ENCODE assay signal across 8 cellular contexts in genomic region chr17:53608208-53608607, GRCh38.
A peak's percentile ranks its signal among the peaks of the same experiment; 100 is the strongest.
DNase-seq lines count a peak whose midpoint lies in the region; ATAC-seq, FAIRE-seq and TF ChIP-seq lines count a peak whose summit lies in the region.
"Not testable (repeated sequence)": the region's sequence is repeated elsewhere in the genome, so short reads cannot be mapped to it uniquely, and the experiment has no call there.

No MANE protein-coding gene starts in this region.

- H3K36me3 ChIP-seq in GM23338 (ENCODE audit: insufficient read depth); HUES48 (ENCODE audit: control insufficient read depth, insufficient read depth, low read length); HUES64 (ENCODE audit: insufficient read depth, low read length); K562 (ENCODE audit: control insufficient read depth, insufficient read depth, low read length); endodermal cell (ENCODE audit: control insufficient read depth, insufficient read depth, low read length); iPS DF 6.9 (ENCODE audit: control insufficient read depth, insufficient read depth, low read length); mesendoderm (ENCODE audit: control insufficient read depth, insufficient read depth, low read length); trophoblast cell (ENCODE audit: control insufficient read depth in 1 of 2, insufficient read depth in 2 of 2, low read length in 2 of 2): not testable (repeated sequence)

- not testable (repeated sequence) for H2AK5ac ChIP-seq in mesendoderm (ENCODE audit: low read length); trophoblast cell (ENCODE audit: low read length)

- not testable (repeated sequence) for H3K4me3 Mint-ChIP-seq in GM23338, endodermal cell

- H3K36me3 Mint-ChIP-seq in GM23338 (ENCODE audit: low read depth) (peaks cover 15% of the 10 kb centered on the region; the same call in 2 of the 3 replicates), endodermal cell (ENCODE audit: low read depth) (peaks cover 10% of the 10 kb centered on the region)

- BruUV-seq in K562 (replicated peaks; lab: Mats Ljungman, UMichigan): not testable (repeated sequence)

- H3K79me2 ChIP-seq in GM23338 (replicated peaks; ENCODE audit: insufficient read depth); K562 (ENCODE audit: control insufficient read depth, insufficient read depth, low read length); mesendoderm (ENCODE audit: control insufficient read depth, insufficient read depth, low read length); trophoblast cell (ENCODE audit: control insufficient read depth, insufficient read depth, low read length, poor library complexity): not testable (repeated sequence)

- TF ChIP-seq EP300 in K562 (IDR thresholded peaks at IDR 0.05; ENCODE audit: low read length): not testable (repeated sequence)

- H3K9me3 ChIP-seq in HUES48 (ENCODE audit: control insufficient read depth, insufficient read depth, low read length): peaks cover 23% of the 10 kb centered on the region
- H3K9me3 ChIP-seq in HUES64 (ENCODE audit: insufficient read depth, low read depth, low read length): peaks cover 11% of the 10 kb centered on the region
- H3K9me3 ChIP-seq in K562 (replicated peaks; ENCODE audit: control insufficient read depth, insufficient read depth, low read depth, low read length); endodermal cell (ENCODE audit: control insufficient read depth, low read length); iPS DF 6.9 (ENCODE audit: control insufficient read depth, insufficient read depth, low read length); trophoblast cell (ENCODE audit: insufficient read depth, low read depth, low read length): not testable (repeated sequence)

- peak overlapping the region; percentile 55 for H3K27ac Mint-ChIP-seq in GM23338
- H3K27ac Mint-ChIP-seq in endodermal cell: peak overlapping the region; percentile 19

- not testable (repeated sequence) for H4K20me1 ChIP-seq in GM23338 (replicated peaks; ENCODE audit: insufficient read depth); K562 (replicated peaks; ENCODE audit: control insufficient read depth, insufficient read depth, low read length)

- H3K4ac ChIP-seq in mesendoderm (ENCODE audit: low read depth, low read length); trophoblast cell (ENCODE audit: low read depth, low read length): not testable (repeated sequence)

- H4K12ac ChIP-seq in trophoblast cell (ENCODE audit: low read depth, low read length): peak overlapping the region; percentile 30

- H3K18ac ChIP-seq in mesendoderm (ENCODE audit: low read length): peak overlapping the region; percentile 47
- not testable (repeated sequence) for H3K18ac ChIP-seq in trophoblast cell (ENCODE audit: low read length)

- H3K4me3 ChIP-seq in GM23338; HUES48 (ENCODE audit: low read depth, low read length); HUES64 (ENCODE audit: low read length); K562; endodermal cell (ENCODE audit: low read length); iPS DF 6.9 (ENCODE audit: low read length); mesendoderm (ENCODE audit: low read length); trophoblast cell (ENCODE audit: low read depth, low read length): not testable (repeated sequence)

- not testable (repeated sequence) for H3K9me3 Mint-ChIP-seq in GM23338, endodermal cell

- not testable (repeated sequence) for H4K5ac ChIP-seq in mesendoderm (ENCODE audit: low read length)

- CTCF ChIA-PET in K562 (lab: Yijun Ruan, JAX; ENCODE audit: low intra/inter-chr PET ratio): not testable (repeated sequence)

- not testable (repeated sequence) for H3K56ac ChIP-seq in mesendoderm (ENCODE audit: low read length)

- 89% methylated on average over 5 of the region's 5 CpGs for WGBS in HUES64
- 30% methylated on average over 5 of the region's 5 CpGs for WGBS in K562 (ENCODE audit: insufficient coverage, low coverage, missing lambda C conversion rate)
- WGBS in endodermal cell (ENCODE audit: insufficient coverage in 1 of 2, insufficient read length in 1 of 2), 2 experiments: 87 to 100% methylated on average over 2 to 5 of the region's 5 CpGs
- WGBS in iPS DF 6.9 (ENCODE audit: insufficient coverage, insufficient read length): no CpG with 5 or more reads among the region's 5 CpGs
- no CpG with 5 or more reads among the region's 5 CpGs for WGBS in mesendoderm (ENCODE audit: extremely low coverage, insufficient coverage, low lambda C conversion rate)
- no CpG with 5 or more reads among the region's 5 CpGs for WGBS in trophoblast cell (ENCODE audit: extremely low coverage, insufficient coverage, insufficient read length)

- DNase-seq in GM23338 (ENCODE audit: low spot score); K562 (ENCODE audit: extremely low read depth in 1 of 4, low spot score in 3 of 4); endodermal cell; iPS DF 6.9 (ENCODE audit: low read depth, low spot score); mesendoderm; trophoblast cell: not testable (repeated sequence)

- H2BK5ac ChIP-seq in mesendoderm (ENCODE audit: low read length): not testable (repeated sequence)
- peak overlapping the region; percentile 19 for H2BK5ac ChIP-seq in trophoblast cell (ENCODE audit: low read depth, low read length, poor library complexity)

- POLR2A ChIA-PET in K562 (lab: Yijun Ruan, JAX): not testable (repeated sequence)

- peak overlapping the region; percentile 93 for H3K27ac ChIP-seq in GM23338 (ENCODE audit: low read depth)
- peak overlapping the region; percentile 81 for H3K27ac ChIP-seq in HUES48 (ENCODE audit: low read depth, low read length)
- peak overlapping the region; percentile 89 for H3K27ac ChIP-seq in HUES64 (ENCODE audit: low read depth, low read length)
- H3K27ac ChIP-seq in K562 (ENCODE audit: extremely low read depth, low read depth, low read length); endodermal cell (ENCODE audit: low read depth, low read length): not testable (repeated sequence)
- H3K27ac ChIP-seq in iPS DF 6.9 (ENCODE audit: low read length): peak overlapping the region; percentile 16
- H3K27ac ChIP-seq in mesendoderm (ENCODE audit: low read depth, low read length): peak overlapping the region; percentile 90
- H3K27ac ChIP-seq in trophoblast cell (ENCODE audit: low read depth, low read length): peak overlapping the region; percentile 79

- not testable (repeated sequence) for H3K79me1 ChIP-seq in mesendoderm (ENCODE audit: low read length); trophoblast cell (ENCODE audit: low read length)

- not testable (repeated sequence) for H3K27me3 ChIP-seq in GM23338 (ENCODE audit: insufficient read depth); HUES48 (ENCODE audit: control insufficient read depth, insufficient read depth, low read length); HUES64 (ENCODE audit: insufficient read depth, low read length); K562 (ENCODE audit: control insufficient read depth in 2 of 2, insufficient read depth in 2 of 2, low read length in 2 of 2); endodermal cell (ENCODE audit: control insufficient read depth, insufficient read depth, low read length, poor library complexity, severe bottlenecking); iPS DF 6.9 (ENCODE audit: control insufficient read depth, insufficient read depth, low read length); mesendoderm (ENCODE audit: insufficient read depth, low read length, poor library complexity); trophoblast cell (ENCODE audit: insufficient read depth, low read length)

- not testable (repeated sequence) for H3K27me3 Mint-ChIP-seq in GM23338 (ENCODE audit: insufficient read depth, low read depth, poor library complexity); endodermal cell (ENCODE audit: insufficient read depth)

- peak overlapping the region; percentile 55 for H2BK120ac ChIP-seq in mesendoderm (ENCODE audit: low read depth, low read length)
- peak overlapping the region; percentile 33 for H2BK120ac ChIP-seq in trophoblast cell (ENCODE audit: insufficient read depth, low read length, poor library complexity)

- not testable (repeated sequence) for H2AFZ ChIP-seq in GM23338; K562 (ENCODE audit: low read depth, low read length); trophoblast cell (ENCODE audit: insufficient read depth, low read length, poor library complexity)

- 0 out of 2 replicates have a peak overlapping the region, but pooled peaks have one; percentile 3 for H3K4me2 ChIP-seq in GM23338
- not testable (repeated sequence) for H3K4me2 ChIP-seq in K562 (ENCODE audit: insufficient read depth, low read length); mesendoderm (ENCODE audit: low read length); trophoblast cell (ENCODE audit: low read length)

- H3K9me2 ChIP-seq in GM23338 (ENCODE audit: insufficient read depth): not testable (repeated sequence)

- H3K9ac ChIP-seq in HUES48 (ENCODE audit: low read depth, low read length); HUES64 (ENCODE audit: low read depth, low read length); K562 (ENCODE audit: insufficient read depth in 1 of 2, low read depth in 2 of 2, low read length in 2 of 2); endodermal cell (ENCODE audit: extremely low read depth, low read length, poor library complexity, severe bottlenecking); mesendoderm (ENCODE audit: low read length); trophoblast cell (ENCODE audit: low read length): not testable (repeated sequence)

- H3K23ac ChIP-seq in mesendoderm (ENCODE audit: low read length); trophoblast cell (ENCODE audit: low read length): not testable (repeated sequence)

- not testable (repeated sequence) for FAIRE-seq in K562 (lab: Jason Lieb, UNC)

- not testable (repeated sequence) for H2BK15ac ChIP-seq in mesendoderm (replicated peaks; ENCODE audit: low read depth)

- H3K4me1 ChIP-seq in GM23338 (ENCODE audit: insufficient read depth): peaks cover 11% of the 10 kb centered on the region
- peaks cover 14% of the 10 kb centered on the region for H3K4me1 ChIP-seq in HUES48 (ENCODE audit: control insufficient read depth, insufficient read depth, low read length)
- peaks cover 14% of the 10 kb centered on the region for H3K4me1 ChIP-seq in HUES64 (ENCODE audit: insufficient read depth, low read length)
- not testable (repeated sequence) for H3K4me1 ChIP-seq in K562 (replicated peaks in 1 of 2; ENCODE audit: control insufficient read depth in 2 of 2, insufficient read depth in 2 of 2, low read length in 2 of 2); endodermal cell (ENCODE audit: control insufficient read depth, insufficient read depth, low read length); iPS DF 6.9 (ENCODE audit: control insufficient read depth, insufficient read depth, low read length); mesendoderm (ENCODE audit: control insufficient read depth, low read depth, low read length); trophoblast cell (ENCODE audit: control insufficient read depth in 1 of 2, insufficient read depth in 2 of 2, low read length in 2 of 2)

- ATAC-seq in GM23338, K562: not testable (repeated sequence)

- not testable (repeated sequence) for TF ChIP-seq POLR2A in K562 (conservative IDR thresholded peaks at IDR 0.05)

- in situ Hi-C loops in K562 (cut with MboI): not testable (repeated sequence)

- not testable (repeated sequence) for H3F3A ChIP-seq in GM23338 (replicated peaks; ENCODE audit: low read depth)

- H4K91ac ChIP-seq in trophoblast cell (ENCODE audit: low read depth, low read length): peak overlapping the region; percentile 73

- peak overlapping the region; percentile 40 for H2BK12ac ChIP-seq in trophoblast cell (ENCODE audit: low read length)

- peaks cover 52% of the 10 kb centered on the region for H3K4me1 Mint-ChIP-seq in GM23338
- not testable (repeated sequence) for H3K4me1 Mint-ChIP-seq in endodermal cell

- not testable (repeated sequence) for H3K9me1 ChIP-seq in K562 (ENCODE audit: control insufficient read depth, insufficient read depth, low read length)

- intact Hi-C loops in K562 (cut with micrococcal nuclease): not testable (repeated sequence)

- not testable (repeated sequence) for H4K8ac ChIP-seq in mesendoderm (ENCODE audit: low read depth, low read length)
- peak overlapping the region; percentile 38 for H4K8ac ChIP-seq in trophoblast cell (ENCODE audit: low read depth, low read length)

- H3K14ac ChIP-seq in trophoblast cell (ENCODE audit: low read length): peak overlapping the region; percentile 51

- TF ChIP-seq CTCF in GM23338 (conservative IDR thresholded peaks at IDR 0.05; ENCODE audit: low read depth in 2 of 2); K562 (IDR thresholded peaks at IDR 0.05 in 2 of 3, conservative IDR thresholded peaks at IDR 0.05 in 1 of 3; ENCODE audit: insufficient read depth in 2 of 3, low read depth in 1 of 3, low read length in 3 of 3); endodermal cell (conservative IDR thresholded peaks at IDR 0.05): not testable (repeated sequence)

- not testable (repeated sequence) for TF ChIP-seq RAD21 in K562 (CRISPR knock-in tag; conservative IDR thresholded peaks at IDR 0.05 in 1 of 2, IDR thresholded peaks at IDR 0.05 in 1 of 2)
